In the genomic region with DNA sequence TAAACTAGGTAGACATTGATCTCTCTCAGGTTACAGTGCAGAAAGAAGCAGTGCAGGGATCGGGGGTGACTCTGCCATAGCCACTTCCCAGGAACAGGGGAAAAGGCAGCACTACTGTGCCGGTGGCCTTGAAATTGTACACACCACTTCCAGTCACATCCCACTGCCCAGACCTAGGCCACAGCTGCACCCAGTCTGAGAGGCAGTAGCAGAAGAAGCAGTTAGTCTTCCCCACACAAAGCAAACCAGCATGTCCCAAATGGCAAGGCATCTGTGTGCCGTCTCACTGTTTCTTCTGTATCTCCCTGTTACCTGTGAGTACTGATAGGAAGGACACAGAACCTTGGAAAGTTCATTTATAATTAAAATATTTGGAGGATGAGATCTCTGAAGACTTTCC, we compare ENCODE assay signal across 29 cellular contexts. TPM values are rescaled to one million over a fixed set of nuclear protein-coding genes. Genes with fewer than 3 reads are reported as not detected.
DNase-seq lines count a peak whose midpoint lies in the region; ATAC-seq and TF ChIP-seq lines count a peak whose summit lies in the region.
"Had no signal": no experiment of that assay in that cellular context is flagged by ENCODE, and none has a peak within 500 bp of the region (broad histone marks: within the 10 kb centered on the region; RNA-seq: fewer than 3 reads in every experiment).

No MANE protein-coding gene starts in this region.

- H3K27me3 ChIP-seq in cardiac muscle cell, result no peaks in the 10 kb centered on the region
- no peaks in the 10 kb centered on the region for H3K27me3 ChIP-seq in layer of hippocampus (ENCODE audit: control insufficient read depth, insufficient read depth, low read length)
- no peaks in the 10 kb centered on the region for H3K27me3 ChIP-seq in upper lobe of right lung
- H3K27me3 ChIP-seq: SJSA1, stomach, tibial nerve had no signal

- H3K36me3 Mint-ChIP-seq in dendritic cell treated with granulocyte-macrophage colony-stimulating factor and Interleukin-4, amounts not matched to agents 40 ng/mL and 50 ng/mL, for 4 days (ENCODE audit: low read depth), result peaks cover 45% of the 10 kb centered on the region

- H3K4me1 Mint-ChIP-seq in dendritic cell treated with granulocyte-macrophage colony-stimulating factor and Interleukin-4, amounts not matched to agents 40 ng/mL and 50 ng/mL, for 4 days (ENCODE audit: low read depth), result peaks cover 26% of the 10 kb centered on the region
- H3K4me1 Mint-ChIP-seq: activated B cell treated with CpG ODN at 0.5 μM for 24 hours had no signal

- H3K4me3 ChIP-seq in cardiac muscle cell, result no peak overlapping the region
- no peak overlapping the region for H3K4me3 ChIP-seq in upper lobe of right lung
- H3K4me3 ChIP-seq: SJSA1, stomach, tibial nerve had no signal

- H3K36me3 ChIP-seq in cardiac muscle cell, result peaks cover 51% of the 10 kb centered on the region
- H3K36me3 ChIP-seq in upper lobe of right lung, result peaks cover 82% of the 10 kb centered on the region

- intact Hi-C loops in cardiac septum (cut with DNase I), result no loop called here
- intact Hi-C loops in dendritic cell treated with granulocyte-macrophage colony-stimulating factor and Interleukin-4, amounts not matched to agents 40 ng/mL and 50 ng/mL, for 4 days (cut with micrococcal nuclease), result loop anchor here (10.0 kb wide), 1 partner anchor 173 kb away; no protein-coding TSS in a partner anchor
- intact Hi-C loops in upper lobe of right lung (cut with DNase I), result no loop called here

- DNase-seq in cardiac muscle cell (ENCODE audit: low read depth in 1 of 2, low spot score in 1 of 2) (no peak), cardiac septum (ENCODE audit: low spot score) (no peak), upper lobe of right lung (no peak)
- DNase-seq: activated B cell treated with CpG ODN at 0.5 μM for 24 hours; activated CD4-positive, alpha-beta T cell treated with anti-CD3 and anti-CD28 coated beads, Interleukin-2, amount 50 U/mL, for 4 hours; activated CD8-positive, alpha-beta memory T cell treated with anti-CD3 and anti-CD28 coated beads, Interleukin-2, amount 10 ng/mL, durations not matched to agents 7 days and 5 days; activated naive CD4-positive, alpha-beta T cell; activated T-cell treated with anti-CD3 and anti-CD28 coated beads, Interleukin-2, amount 50 U/mL, for 48 hours; DMS53; hippocampal formation; KBM-7; left colon; NCI-H2029; NCI-H226; NCI-H69; posterior cingulate gyrus; stimulated activated CD4-positive, alpha-beta T cell treated with anti-CD3 and anti-CD28 coated beads, Interleukin-12 subunit alpha, Interleukin-12 subunit beta, amount 100 ng/mL, for 4 hours; stimulated activated CD4-positive, alpha-beta T cell treated with anti-CD3 and anti-CD28 coated beads, Interleukin-2, amount 100 ng/mL, for 48 hours; stomach had no signal

- H3K9me3 ChIP-seq in cardiac muscle cell (ENCODE audit: low read depth) (no peaks in the 10 kb centered on the region), upper lobe of right lung (no peaks in the 10 kb centered on the region)
- H3K9me3 ChIP-seq: SJSA1, stomach, tibial nerve had no signal

- peak overlapping the region; percentile 33 for H3K27ac Mint-ChIP-seq in dendritic cell treated with granulocyte-macrophage colony-stimulating factor and Interleukin-4, amounts not matched to agents 40 ng/mL and 50 ng/mL, for 4 days
- H3K27ac Mint-ChIP-seq: activated B cell treated with CpG ODN at 0.5 μM for 24 hours; activated CD8-positive, alpha-beta memory T cell treated with anti-CD3 and anti-CD28 coated beads, Interleukin-2, amount 10 ng/mL, durations not matched to agents 7 days and 5 days; memory B cell had no signal

- H3K4me3 Mint-ChIP-seq in dendritic cell treated with granulocyte-macrophage colony-stimulating factor and Interleukin-4, amounts not matched to agents 40 ng/mL and 50 ng/mL, for 4 days, result no peak overlapping the region
- H3K4me3 Mint-ChIP-seq: activated B cell treated with CpG ODN at 0.5 μM for 24 hours; activated CD8-positive, alpha-beta memory T cell treated with anti-CD3 and anti-CD28 coated beads, Interleukin-2, amount 10 ng/mL, durations not matched to agents 7 days and 5 days; memory B cell had no signal

- H3K27ac ChIP-seq in cardiac muscle cell (peak overlapping the region; percentile 95), layer of hippocampus (ENCODE audit: low read depth, low read length) (peak overlapping the region; percentile 18), upper lobe of right lung (no peak overlapping the region)
- H3K27ac ChIP-seq: SJSA1, stomach, tibial nerve had no signal

- H3K4me1 ChIP-seq in cardiac muscle cell (ENCODE audit: low read depth) (peaks cover 17% of the 10 kb centered on the region), upper lobe of right lung (no peaks in the 10 kb centered on the region)
- H3K4me1 ChIP-seq: SJSA1, stomach, tibial nerve had no signal

- TF ChIP-seq CTCF in cardiac muscle cell (IDR thresholded peaks at IDR 0.05; ENCODE audit: low read depth, low read length) (no peak), upper lobe of right lung (IDR thresholded peaks at IDR 0.05) (no peak)

- H3K27me3 Mint-ChIP-seq in dendritic cell treated with granulocyte-macrophage colony-stimulating factor and Interleukin-4, amounts not matched to agents 40 ng/mL and 50 ng/mL, for 4 days, result no peaks in the 10 kb centered on the region
- H3K27me3 Mint-ChIP-seq: activated B cell treated with CpG ODN at 0.5 μM for 24 hours; activated CD8-positive, alpha-beta memory T cell treated with anti-CD3 and anti-CD28 coated beads, Interleukin-2, amount 10 ng/mL, durations not matched to agents 7 days and 5 days; memory B cell had no signal

- no peaks in the 10 kb centered on the region for H3K9me3 Mint-ChIP-seq in dendritic cell treated with granulocyte-macrophage colony-stimulating factor and Interleukin-4, amounts not matched to agents 40 ng/mL and 50 ng/mL, for 4 days
- H3K9me3 Mint-ChIP-seq: activated B cell treated with CpG ODN at 0.5 μM for 24 hours, memory B cell had no signal

- no peak for ATAC-seq in GM21367 (IDR thresholded peaks at IDR 0.05; ENCODE audit: unreplicated experiment)
- no peak for ATAC-seq in HG02798 (IDR thresholded peaks at IDR 0.05; ENCODE audit: poor library complexity, unreplicated experiment)
- ATAC-seq in upper lobe of right lung, result no peak
- ATAC-seq: activated CD8-positive, alpha-beta memory T cell treated with anti-CD3 and anti-CD28 coated beads, Interleukin-2, amount 10 ng/mL, durations not matched to agents 7 days and 5 days; left colon; sciatic nerve had no signal

RNA-seq across cellular contexts. Expression of a gene that starts 47.0 kb away (rescaled TPM):
- total RNA-seq in cardiac muscle cell, result 83.0 and 144 TPM in 2 replicates
- 85.4 and 128 TPM in 2 replicates for polyA plus RNA-seq in cardiac muscle cell
- 80.1 TPM for total RNA-seq in cardiac septum
- 176 TPM for total RNA-seq in upper lobe of right lung

RNA-seq across cellular contexts. Expression of a gene that starts 49.0 kb away (rescaled TPM):
- total RNA-seq in cardiac muscle cell (0.42 and 1.1 TPM in 2 replicates), cardiac septum (2.2 TPM), upper lobe of right lung (26.6 TPM)
- polyA plus RNA-seq in cardiac muscle cell, result 1.8 and 3.1 TPM in 2 replicates
- total RNA-seq: MCF 10A, SJSA1 had no signal
- polyA plus RNA-seq: BJ had no signal
